Comparison of ENCODE assay signal across 8 cellular contexts in the genomic region with DNA sequence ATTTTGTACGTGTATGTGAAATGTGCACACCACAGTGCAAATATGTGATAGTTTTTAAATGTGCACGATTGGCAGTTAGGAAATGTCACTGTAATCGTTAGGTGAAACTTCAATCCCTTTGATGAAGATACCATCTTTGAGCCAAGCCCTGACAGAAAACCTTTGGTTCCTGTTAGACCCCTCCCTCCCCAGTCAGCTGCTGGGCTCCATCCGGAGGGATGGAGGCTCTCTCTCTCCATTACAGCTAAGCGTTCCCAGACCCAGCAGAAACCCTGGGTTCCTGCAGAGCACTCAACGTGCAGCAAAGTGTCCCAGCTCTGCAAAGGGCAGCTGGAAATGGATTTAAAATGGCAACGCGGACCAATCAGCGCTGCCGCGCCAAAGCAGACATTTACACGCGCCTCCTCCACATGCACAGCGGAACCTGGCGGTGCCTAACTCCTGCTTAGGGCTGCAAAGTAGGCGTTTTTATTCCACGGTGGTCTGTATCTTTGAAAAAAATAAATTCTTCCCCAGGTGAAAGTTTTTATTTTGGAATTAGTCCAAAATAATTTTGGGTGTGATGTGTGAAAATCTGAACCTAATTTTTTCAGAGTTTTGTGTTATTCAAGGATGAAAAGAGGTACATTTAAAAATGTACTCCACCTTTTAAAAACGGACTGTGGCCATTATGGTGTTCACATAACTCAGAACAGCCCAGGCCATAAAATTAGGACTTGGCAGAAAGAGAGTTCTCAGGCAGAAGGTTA. TPM values are rescaled to one million over a fixed set of nuclear protein-coding genes. Genes with fewer than 3 reads are reported as not detected.
DNase-seq lines count a peak whose midpoint lies in the region; TF ChIP-seq lines count a peak whose summit lies in the region.

No MANE protein-coding gene starts in this region.

- H3K27me3 Mint-ChIP-seq in activated naive CD4-positive, alpha-beta T cell treated with anti-CD3 and anti-CD28 coated beads for 36 hours (ENCODE audit: low read depth) = peaks cover 57% of the 10 kb centered on the region

- peaks cover 2% of the 10 kb centered on the region for H3K9me3 Mint-ChIP-seq in activated naive CD4-positive, alpha-beta T cell treated with anti-CD3 and anti-CD28 coated beads for 36 hours

- no peak for TF ChIP-seq CTCF in adrenal gland (IDR thresholded peaks at IDR 0.05)

- peaks cover 22% of the 10 kb centered on the region for H3K4me1 Mint-ChIP-seq in activated naive CD4-positive, alpha-beta T cell treated with anti-CD3 and anti-CD28 coated beads for 36 hours (ENCODE audit: low read depth)

- H3K4me3 ChIP-seq in SJCRH30 (peak overlapping the region; percentile 78), adrenal gland (no peak overlapping the region)

- no peaks in the 10 kb centered on the region for H3K36me3 Mint-ChIP-seq in activated naive CD4-positive, alpha-beta T cell treated with anti-CD3 and anti-CD28 coated beads for 36 hours (ENCODE audit: low read depth)

- CTCF ChIA-PET in activated naive CD4-positive, alpha-beta T cell treated with anti-CD3 and anti-CD28 coated beads for 36 hours (lab: Charles Lee) = interaction anchor here (0.6 kb wide), 1 partner anchor 69 kb away, joined by 3 read pairs; no protein-coding TSS in a partner anchor

- H3K4me3 Mint-ChIP-seq in activated naive CD4-positive, alpha-beta T cell treated with anti-CD3 and anti-CD28 coated beads for 36 hours = no peak overlapping the region

- H3K9me3 ChIP-seq in SJCRH30 (replicated peaks) (no peaks in the 10 kb centered on the region), adrenal gland (replicated peaks in 1 of 3) (no peaks in the 10 kb centered on the region)

- intact Hi-C loops in activated naive CD4-positive, alpha-beta T cell treated with anti-CD3 and anti-CD28 coated beads for 36 hours (cut with micrococcal nuclease) = loop anchor here (10.0 kb wide), 1 partner anchor 268 kb away; no protein-coding TSS in a partner anchor
- intact Hi-C loops in adrenal gland (cut with DNase I) = no loop called here

- H3K27me3 ChIP-seq in SJCRH30 (no peaks in the 10 kb centered on the region), adrenal gland (peaks cover 80% of the 10 kb centered on the region)

- no peak for TF ChIP-seq POLR2A in adrenal gland (IDR thresholded peaks at IDR 0.05)

- H3K36me3 ChIP-seq in SJCRH30 (no peaks in the 10 kb centered on the region; the same call in 1 of the 2 replicates), adrenal gland (replicated peaks in 1 of 2) (no peaks in the 10 kb centered on the region)

- H3K4me1 ChIP-seq in SJCRH30 (peaks cover 13% of the 10 kb centered on the region), adrenal gland (replicated peaks in 1 of 2) (peaks cover 19 to 30% of the 10 kb centered on the region in 2 donors)

- WGBS in adrenal gland, 4 donors = 7 to 12% (median 8%) methylated on average over 17 to 18 of the region's 18 CpGs

- DNase-seq in activated naive CD4-positive, alpha-beta T cell treated with anti-CD3 and anti-CD28 coated beads for 36 hours = peak; percentile 10
- no peak for DNase-seq in activated naive CD4-positive, alpha-beta T cell (lab: John Stamatoyannopoulos, UW)
- DNase-seq in SJCRH30 = peak; percentile 91 to 95
- DNase-seq in fibroblast of the conjunctiva (ENCODE audit: low read depth) = peak; percentile 57
- peak; percentile 78 for DNase-seq in retina
- DNase-seq in adrenal gland = no peak
- DNase-seq in NCI-H2196 treated with DMSO at 0.1 percent for 48 hours (lab: John Stamatoyannopoulos, UW; ENCODE audit: unreplicated experiment) = no peak
- no peak for DNase-seq in NCI-H128 (lab: John Stamatoyannopoulos, UW; ENCODE audit: unreplicated experiment)

- H3K27ac ChIP-seq in SJCRH30 (peak overlapping the region; percentile 97), adrenal gland (no peak overlapping the region)

- H3K27ac Mint-ChIP-seq in activated naive CD4-positive, alpha-beta T cell treated with anti-CD3 and anti-CD28 coated beads for 36 hours = no peak overlapping the region

RNA-seq across cellular contexts. Expression of a gene that starts 1.4 kb away (rescaled TPM):
- not detected for total RNA-seq in activated naive CD4-positive, alpha-beta T cell treated with anti-CD3 and anti-CD28 coated beads for 36 hours
- total RNA-seq in SJCRH30 (2014; rRNA removed; shearing (Covaris generic)) = 86.6 and 87.9 TPM in 2 replicates
- total RNA-seq in adrenal gland = under 1 TPM in 3 of 8 donors, not detected in 5; 0.03 to 0.42 (median 0.25) TPM
- polyA plus RNA-seq in adrenal gland = under 1 TPM in 1 of 3 donors, not detected in 2; 0.04 TPM

Comparison
In these comparisons a context has a peak if more than half of its experiments do, and no peak if none do; other contexts are left out.
1. DNase-seq: peak in activated naive CD4-positive, alpha-beta T cell treated with anti-CD3 and anti-CD28 coated beads for 36 hours (single experiment), SJCRH30 (2 of 2), fibroblast of the conjunctiva (single experiment) and retina (single experiment); none in activated naive CD4-positive, alpha-beta T cell (0 of 4), adrenal gland (0 of 7), NCI-H2196 treated with DMSO at 0.1 percent for 48 hours (single experiment) and NCI-H128 (single experiment).
2. RNA of a gene that starts 1.4 kb away (total RNA-seq): 86.6 to 87.9 TPM in SJCRH30; not detected in activated naive CD4-positive, alpha-beta T cell treated with anti-CD3 and anti-CD28 coated beads for 36 hours and 0.03 to 0.42 TPM in adrenal gland; every median in the first group is over 10 times any median in the second.